Comparison of ENCODE assay signal across 2 cellular contexts in the genomic region with DNA sequence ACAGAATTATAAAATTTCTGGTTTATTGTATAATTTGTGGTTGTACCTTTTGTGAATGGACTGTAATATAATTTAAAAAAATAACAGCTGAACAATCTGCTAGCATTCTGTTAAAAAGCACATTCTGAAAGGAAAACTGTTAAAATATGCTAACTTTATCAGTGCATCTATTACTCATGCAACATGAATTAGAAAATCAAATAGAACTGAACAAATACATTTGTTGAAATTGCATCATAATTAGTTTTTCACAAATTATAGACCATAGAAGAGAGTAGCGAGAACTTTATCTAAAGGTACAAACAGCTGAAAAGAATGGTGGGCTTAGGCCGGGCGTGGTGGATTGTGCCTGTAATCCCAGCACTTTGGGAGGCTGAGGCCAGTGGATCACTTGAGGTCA.
A peak's percentile ranks its signal among the peaks of the same experiment; 100 is the strongest.
TF ChIP-seq lines count a peak whose summit lies in the region.

No MANE protein-coding gene starts in this region.

TF ChIP-seq in A549, 52 proteins besides CTCF, POLR2A, EP300 and RAD21:
- TF ChIP-seq GATA3 (IDR thresholded peaks at IDR 0.05; ENCODE audit: borderline replicate concordance) (peak; percentile 60; the same call in 1 of the 2 replicates), HEYL (CRISPR knock-in tag; IDR thresholded peaks at IDR 0.05) (no peak), FOSL2 (IDR thresholded peaks at IDR 0.05) (no peak), FOSL2 (CRISPR knock-in tag; IDR thresholded peaks at IDR 0.05) (peak; percentile 40; the same call in 1 of the 2 replicates)
TF ChIP-seq in A549: peak in this region for 2.

TF ChIP-seq in IMR-90, 13 proteins besides CTCF, POLR2A, EP300 and RAD21:
- TF ChIP-seq CEBPB (IDR thresholded peaks at IDR 0.05; ENCODE audit: low read depth, low read length), result peak; percentile 79
- TF ChIP-seq MXI1 (IDR thresholded peaks at IDR 0.05; ENCODE audit: borderline replicate concordance, low read depth, low read length), result no peak
